Comparison of ENCODE assay signal across 16 cellular contexts in the genomic region with DNA sequence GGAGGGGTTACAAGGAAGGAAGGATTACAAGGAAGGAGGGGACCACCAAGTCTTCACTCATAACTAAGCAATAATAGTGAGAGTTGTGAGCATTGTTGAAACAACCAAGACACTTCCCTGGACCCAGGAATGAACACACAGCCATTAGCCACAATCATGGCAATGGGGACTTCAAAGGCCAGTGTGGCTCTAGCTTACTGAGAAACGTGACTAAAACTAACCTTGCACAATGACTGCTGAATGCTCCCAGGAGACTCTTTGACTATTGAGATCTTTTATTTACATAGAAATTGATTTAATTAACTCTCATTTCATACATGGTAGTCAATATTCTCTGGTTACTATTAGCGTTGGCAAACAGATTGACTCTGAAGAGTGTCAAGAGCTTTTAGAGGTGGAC.
A peak's percentile ranks its signal among the peaks of the same experiment; 100 is the strongest.
DNase-seq lines count a peak whose midpoint lies in the region; ATAC-seq, FAIRE-seq and TF ChIP-seq lines count a peak whose summit lies in the region.
"Had no signal": no experiment of that assay in that cellular context is flagged by ENCODE, and none has a peak within 500 bp of the region (broad histone marks: within the 10 kb centered on the region; RNA-seq: fewer than 3 reads in every experiment).

No MANE protein-coding gene starts in this region.

- H3K4me1 ChIP-seq in HepG2 (ENCODE audit: insufficient read depth, low read length), result no peaks in the 10 kb centered on the region
- no peaks in the 10 kb centered on the region for H3K4me1 ChIP-seq in right lobe of liver

- H3K4me2 ChIP-seq in HepG2 (ENCODE audit: low read depth, low read length), result no peak overlapping the region
- H3K4me2 ChIP-seq: KMS-11 had no signal

- H3K79me2 ChIP-seq in HepG2 (ENCODE audit: insufficient read depth, low read length), result no peaks in the 10 kb centered on the region

- WGBS in HepG2 (ENCODE audit: low lambda C conversion rate), result 44% methylated on average over 2 of the region's 2 CpGs
- WGBS in right lobe of liver (ENCODE audit: insufficient coverage, low coverage, low lambda C conversion rate, missing lambda C conversion rate), result 68% methylated on average over 2 of the region's 2 CpGs

- BruUV-seq in HepG2 (replicated peaks; lab: Mats Ljungman, UMichigan), result no TSS peak

- CTCF ChIA-PET in HepG2 (lab: Yijun Ruan, JAX; ENCODE audit: low intra/inter-chr PET ratio, low total read pairs), result no interaction called here

- intact Hi-C loops in HepG2 (cut with micrococcal nuclease; ENCODE audit: unreplicated experiment), result no loop called here
- intact Hi-C loops in right lobe of liver (cut with DNase I), result no loop called here
- intact Hi-C loops in Right ventricle myocardium inferior (cut with DNase I), result no loop called here

- DNase-seq in HepG2 (ENCODE audit: low spot score) (no peak), right lobe of liver (no peak), NCI-H1436 treated with DMSO at 0.1 percent for 48 hours (lab: John Stamatoyannopoulos, UW) (peak; percentile 93), NCI-H774 (lab: John Stamatoyannopoulos, UW) (peak; percentile 86), Right ventricle myocardium inferior (ENCODE audit: missing footprints) (no peak), NCI-H446 treated with DMSO at 0.1 percent for 48 hours (lab: John Stamatoyannopoulos, UW) (no peak), DMS79 (lab: John Stamatoyannopoulos, UW) (no peak)
- DNase-seq in effector CD8-positive, alpha-beta T cell (lab: John Stamatoyannopoulos, UW), result no peak
- DNase-seq: C1 segment of cervical spinal cord, DMS53, MM.1S, NCI-H226, T1000 had no signal

- TF ChIP-seq POLR2A in HepG2 (IDR thresholded peaks at IDR 0.05; ENCODE audit: insufficient read depth in 1 of 2, low read depth in 2 of 2, low read length in 2 of 2), result no peak
- TF ChIP-seq POLR2A in right lobe of liver (IDR thresholded peaks at IDR 0.05), result no peak

- H3K27ac ChIP-seq in HepG2 (ENCODE audit: extremely low read length, insufficient read depth, low read length) (no peak overlapping the region), right lobe of liver (no peak overlapping the region)
- H3K27ac ChIP-seq: KMS-11, RWPE1 had no signal

- no peak for FAIRE-seq in HepG2 (lab: Jason Lieb, UNC)
- FAIRE-seq: H54 had no signal

- no peak for TF ChIP-seq RAD21 in HepG2 (CRISPR knock-in tag; IDR thresholded peaks at IDR 0.05)

- H3K9me3 ChIP-seq in HepG2 (ENCODE audit: low read length), result no peaks in the 10 kb centered on the region
- H3K9me3 ChIP-seq in right lobe of liver, result no peaks in the 10 kb centered on the region

- TF ChIP-seq EP300 in HepG2 (IDR thresholded peaks at IDR 0.05; ENCODE audit: low read depth in 2 of 2, low read length in 2 of 2) (no peak), HepG2 (CRISPR knock-in tag; IDR thresholded peaks at IDR 0.05; ENCODE audit: borderline replicate concordance) (no peak)

- POLR2A ChIA-PET in HepG2 (lab: Yijun Ruan, JAX), result no interaction called here

- H3K27me3 ChIP-seq in HepG2 (ENCODE audit: control insufficient read depth in 1 of 2, insufficient read depth in 2 of 2, low read length in 2 of 2) (no peaks in the 10 kb centered on the region), right lobe of liver (no peaks in the 10 kb centered on the region)

- no peak overlapping the region for H2AFZ ChIP-seq in HepG2 (ENCODE audit: low read length)

- ATAC-seq in HepG2 (no peak), right lobe of liver (no peak), Right ventricle myocardium inferior (no peak)

- TF ChIP-seq CTCF in HepG2 (CRISPR knock-in tag; IDR thresholded peaks at IDR 0.05), result no peak
- TF ChIP-seq CTCF in right lobe of liver (IDR thresholded peaks at IDR 0.05), result no peak

- no peaks in the 10 kb centered on the region for H4K20me1 ChIP-seq in HepG2 (ENCODE audit: insufficient read depth, low read length)

- H3K4me3 ChIP-seq in HepG2 (replicated peaks in 1 of 3; ENCODE audit: insufficient read depth in 1 of 3, low read depth in 2 of 3, low read length in 3 of 3) (no peak overlapping the region), right lobe of liver (no peak overlapping the region)

- H3K36me3 ChIP-seq in HepG2 (replicated peaks in 1 of 2; ENCODE audit: control insufficient read depth in 1 of 2, insufficient read depth in 2 of 2, low read length in 2 of 2) (no peaks in the 10 kb centered on the region), right lobe of liver (no peaks in the 10 kb centered on the region)

- no peak overlapping the region for H3K9ac ChIP-seq in HepG2 (ENCODE audit: insufficient read depth, low read depth, low read length)
- H3K9ac ChIP-seq: KMS-11 had no signal

- in situ Hi-C loops in HepG2 (cut with HindIII; ENCODE audit: extremely low pct_ligation_motif_present, low pct_unique_long_range_greater_than_20kb), result no loop called here

TF ChIP-seq in HepG2, 621 proteins besides CTCF, POLR2A, EP300 and RAD21:
- TF ChIP-seq BHLHE40 (IDR thresholded peaks at IDR 0.05; ENCODE audit: low read length) (peak; percentile 18; the same call in 1 of the 2 replicates), ZNF484 (CRISPR knock-in tag; IDR thresholded peaks at IDR 0.05; ENCODE audit: borderline replicate concordance, low read depth) (no peak)

Comparison
In these comparisons a context has a peak if more than half of its experiments do, and no peak if none do; other contexts are left out.
1. DNase-seq: peak in NCI-H1436 treated with DMSO at 0.1 percent for 48 hours (single experiment) and NCI-H774 (single experiment); none in HepG2 (single experiment), right lobe of liver (0 of 3), effector CD8-positive, alpha-beta T cell (single experiment), Right ventricle myocardium inferior (single experiment), NCI-H446 treated with DMSO at 0.1 percent for 48 hours (single experiment) and DMS79 (single experiment).